8 cellular contexts compared by ENCODE assay signal in the genomic region with DNA sequence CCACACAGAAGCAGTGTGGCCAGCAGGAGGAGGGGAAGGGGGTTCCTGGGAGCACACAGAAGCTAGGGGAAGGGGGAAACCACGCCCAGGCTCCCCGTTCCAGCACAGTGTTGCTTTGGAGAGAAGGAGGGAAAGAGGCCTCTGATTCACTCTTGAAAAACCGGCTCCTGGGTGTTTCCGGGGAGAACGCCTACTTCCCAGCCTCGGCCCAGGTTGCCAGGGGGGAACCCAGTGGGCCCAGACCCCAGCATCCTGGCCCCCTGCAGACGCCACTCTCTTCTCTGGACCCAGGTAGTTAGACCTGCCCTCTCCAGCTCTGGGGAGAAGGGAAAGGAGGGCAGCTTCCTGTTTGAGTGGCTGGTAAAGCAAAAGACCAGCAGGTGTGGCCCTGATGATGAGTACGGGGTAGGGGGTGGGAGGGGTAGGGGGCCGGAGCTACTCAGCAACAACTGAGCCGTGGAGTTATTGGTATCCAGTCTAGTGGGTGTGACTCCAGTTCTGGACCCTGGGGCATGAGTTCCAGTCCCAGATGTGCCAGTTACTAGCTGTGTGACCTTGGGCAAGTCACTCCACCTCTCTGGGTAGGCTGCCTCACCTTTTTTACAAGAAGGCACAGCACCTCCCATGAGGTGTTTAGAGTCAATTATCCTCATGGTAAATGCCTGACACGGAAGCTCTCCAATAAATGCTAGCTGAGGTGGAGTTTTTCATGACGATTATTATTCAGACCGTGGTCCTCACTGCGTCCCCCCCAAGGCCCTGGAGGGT.
DNase-seq lines count a peak whose midpoint lies in the region; ATAC-seq lines count a peak whose summit lies in the region.

No MANE protein-coding gene starts in this region.

- peaks cover 21% of the 10 kb centered on the region for H3K4me1 Mint-ChIP-seq in activated naive CD8-positive, alpha-beta T cell (ENCODE audit: low read depth)

- H3K27me3 Mint-ChIP-seq in activated naive CD8-positive, alpha-beta T cell = no peaks in the 10 kb centered on the region

- no peak for ATAC-seq in GM19463 (IDR thresholded peaks at IDR 0.05; ENCODE audit: unreplicated experiment)

- H3K9me3 Mint-ChIP-seq in activated naive CD8-positive, alpha-beta T cell (ENCODE audit: low read depth) = no peaks in the 10 kb centered on the region

- peak overlapping the region; percentile 85 for H3K27ac ChIP-seq in substantia nigra (ENCODE audit: low read depth, low read length, poor library complexity, severe bottlenecking)

- H3K27ac Mint-ChIP-seq in activated naive CD8-positive, alpha-beta T cell = peak overlapping the region; percentile 82

- DNase-seq in SIG-M5 treated with dmso at 0.1 percent for 504 hours (lab: John Stamatoyannopoulos, UW; ENCODE audit: unreplicated experiment) (peak; percentile 10), SIG-M5 (lab: John Stamatoyannopoulos, UW) (no peak), iPS-NIHi11 (ENCODE audit: low spot score) (peak; percentile 27), substantia nigra (lab: John Stamatoyannopoulos, UW) (no peak), NCI-H1417 (lab: John Stamatoyannopoulos, UW) (no peak)
- DNase-seq in stimulated activated CD4-positive, alpha-beta T cell treated with anti-CD3 and anti-CD28 coated beads, Interleukin-4, amount 100 ng/mL, for 4 hours = no peak

- peaks cover 2% of the 10 kb centered on the region for H3K36me3 Mint-ChIP-seq in activated naive CD8-positive, alpha-beta T cell

- H3K4me3 Mint-ChIP-seq in activated naive CD8-positive, alpha-beta T cell = peak overlapping the region; percentile 86

Comparison
In these comparisons a context has a peak if more than half of its experiments do, and no peak if none do; other contexts are left out.
1. DNase-seq: peak in SIG-M5 treated with dmso at 0.1 percent for 504 hours (single experiment) and iPS-NIHi11 (single experiment); none in SIG-M5 (single experiment), substantia nigra (0 of 49), NCI-H1417 (0 of 3) and stimulated activated CD4-positive, alpha-beta T cell treated with anti-CD3 and anti-CD28 coated beads, Interleukin-4, amount 100 ng/mL, for 4 hours (0 of 2).